1 cellular context compared by ENCODE assay signal in genomic region chr6:43427406-43428111, GRCh38.
TF ChIP-seq lines count a peak whose summit lies in the region.

ABCC10 (plus strand) TSS chr6:43427541; CDS start chr6:43427979, 438 bp downstream.

TF ChIP-seq in HepG2, 621 proteins besides CTCF, POLR2A, EP300 and RAD21 (continued from another document and continues in another):
- TF ChIP-seq, protein P1, sequence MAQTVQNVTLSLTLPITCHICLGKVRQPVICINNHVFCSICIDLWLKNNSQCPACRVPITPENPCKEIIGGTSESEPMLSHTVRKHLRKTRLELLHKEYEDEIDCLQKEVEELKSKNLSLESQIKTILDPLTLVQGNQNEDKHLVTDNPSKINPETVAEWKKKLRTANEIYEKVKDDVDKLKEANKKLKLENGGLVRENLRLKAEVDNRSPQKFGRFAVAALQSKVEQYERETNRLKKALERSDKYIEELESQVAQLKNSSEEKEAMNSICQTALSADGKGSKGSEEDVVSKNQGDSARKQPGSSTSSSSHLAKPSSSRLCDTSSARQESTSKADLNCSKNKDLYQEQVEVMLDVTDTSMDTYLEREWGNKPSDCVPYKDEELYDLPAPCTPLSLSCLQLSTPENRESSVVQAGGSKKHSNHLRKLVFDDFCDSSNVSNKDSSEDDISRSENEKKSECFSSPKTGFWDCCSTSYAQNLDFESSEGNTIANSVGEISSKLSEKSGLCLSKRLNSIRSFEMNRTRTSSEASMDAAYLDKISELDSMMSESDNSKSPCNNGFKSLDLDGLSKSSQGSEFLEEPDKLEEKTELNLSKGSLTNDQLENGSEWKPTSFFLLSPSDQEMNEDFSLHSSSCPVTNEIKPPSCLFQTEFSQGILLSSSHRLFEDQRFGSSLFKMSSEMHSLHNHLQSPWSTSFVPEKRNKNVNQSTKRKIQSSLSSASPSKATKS (CRISPR knock-in tag; IDR thresholded peaks at IDR 0.05): no peak
- TF ChIP-seq ZNF616 (CRISPR knock-in tag; IDR thresholded peaks at IDR 0.05; ENCODE audit: low read depth) (peak; percentile 78; the same call in 1 of the 2 replicates), HOXA3 (CRISPR knock-in tag; IDR thresholded peaks at IDR 0.05) (peak; percentile 97; the same call in 1 of the 2 replicates), REPIN1 (CRISPR knock-in tag; IDR thresholded peaks at IDR 0.05; ENCODE audit: borderline replicate concordance, low read depth) (no peak), SNRNP70 (IDR thresholded peaks at IDR 0.05; ENCODE audit: low read depth, low read length) (no peak), ZNF879 (CRISPR knock-in tag; IDR thresholded peaks at IDR 0.05) (no peak), ZFP36L1 (CRISPR knock-in tag; IDR thresholded peaks at IDR 0.05) (no peak), FOXK2 (IDR thresholded peaks at IDR 0.05) (no peak), AKNA (CRISPR knock-in tag; IDR thresholded peaks at IDR 0.05; ENCODE audit: borderline replicate concordance) (no peak), RBM22 (optimal IDR thresholded peaks at IDR 0.05; ENCODE audit: low read length) (peak; percentile 6), ZBTB44 (CRISPR knock-in tag; IDR thresholded peaks at IDR 0.05) (no peak), MBNL3 (CRISPR knock-in tag; conservative IDR thresholded peaks at IDR 0.05) (no peak), ZZZ3 (CRISPR knock-in tag; IDR thresholded peaks at IDR 0.05; ENCODE audit: borderline replicate concordance) (peak; percentile 41), HDAC6 (IDR thresholded peaks at IDR 0.05; ENCODE audit: low read depth, low read length) (no peak), TEAD3 (CRISPR knock-in tag; optimal IDR thresholded peaks at IDR 0.05; ENCODE audit: borderline replicate concordance) (no peak), SAFB2 (CRISPR knock-in tag; IDR thresholded peaks at IDR 0.05; ENCODE audit: borderline replicate concordance, low read depth) (no peak), SMARCE1 (IDR thresholded peaks at IDR 0.05; ENCODE audit: borderline replicate concordance) (no peak), KDM4B (CRISPR knock-in tag; IDR thresholded peaks at IDR 0.05) (no peak), ZBTB3 (CRISPR knock-in tag; IDR thresholded peaks at IDR 0.05; ENCODE audit: borderline replicate concordance, low read depth) (no peak; the same call in 1 of the 2 replicates), ZMYM3 (CRISPR knock-in tag; IDR thresholded peaks at IDR 0.05) (0 out of 2 replicates have a peak, but pooled peaks have one; percentile 35)
- TF ChIP-seq, protein P2, sequence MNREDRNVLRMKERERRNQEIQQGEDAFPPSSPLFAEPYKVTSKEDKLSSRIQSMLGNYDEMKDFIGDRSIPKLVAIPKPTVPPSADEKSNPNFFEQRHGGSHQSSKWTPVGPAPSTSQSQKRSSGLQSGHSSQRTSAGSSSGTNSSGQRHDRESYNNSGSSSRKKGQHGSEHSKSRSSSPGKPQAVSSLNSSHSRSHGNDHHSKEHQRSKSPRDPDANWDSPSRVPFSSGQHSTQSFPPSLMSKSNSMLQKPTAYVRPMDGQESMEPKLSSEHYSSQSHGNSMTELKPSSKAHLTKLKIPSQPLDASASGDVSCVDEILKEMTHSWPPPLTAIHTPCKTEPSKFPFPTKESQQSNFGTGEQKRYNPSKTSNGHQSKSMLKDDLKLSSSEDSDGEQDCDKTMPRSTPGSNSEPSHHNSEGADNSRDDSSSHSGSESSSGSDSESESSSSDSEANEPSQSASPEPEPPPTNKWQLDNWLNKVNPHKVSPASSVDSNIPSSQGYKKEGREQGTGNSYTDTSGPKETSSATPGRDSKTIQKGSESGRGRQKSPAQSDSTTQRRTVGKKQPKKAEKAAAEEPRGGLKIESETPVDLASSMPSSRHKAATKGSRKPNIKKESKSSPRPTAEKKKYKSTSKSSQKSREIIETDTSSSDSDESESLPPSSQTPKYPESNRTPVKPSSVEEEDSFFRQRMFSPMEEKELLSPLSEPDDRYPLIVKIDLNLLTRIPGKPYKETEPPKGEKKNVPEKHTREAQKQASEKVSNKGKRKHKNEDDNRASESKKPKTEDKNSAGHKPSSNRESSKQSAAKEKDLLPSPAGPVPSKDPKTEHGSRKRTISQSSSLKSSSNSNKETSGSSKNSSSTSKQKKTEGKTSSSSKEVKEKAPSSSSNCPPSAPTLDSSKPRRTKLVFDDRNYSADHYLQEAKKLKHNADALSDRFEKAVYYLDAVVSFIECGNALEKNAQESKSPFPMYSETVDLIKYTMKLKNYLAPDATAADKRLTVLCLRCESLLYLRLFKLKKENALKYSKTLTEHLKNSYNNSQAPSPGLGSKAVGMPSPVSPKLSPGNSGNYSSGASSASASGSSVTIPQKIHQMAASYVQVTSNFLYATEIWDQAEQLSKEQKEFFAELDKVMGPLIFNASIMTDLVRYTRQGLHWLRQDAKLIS (CRISPR knock-in tag; IDR thresholded peaks at IDR 0.05): no peak; the same call in 1 of the 2 replicates
- TF ChIP-seq, protein P3, sequence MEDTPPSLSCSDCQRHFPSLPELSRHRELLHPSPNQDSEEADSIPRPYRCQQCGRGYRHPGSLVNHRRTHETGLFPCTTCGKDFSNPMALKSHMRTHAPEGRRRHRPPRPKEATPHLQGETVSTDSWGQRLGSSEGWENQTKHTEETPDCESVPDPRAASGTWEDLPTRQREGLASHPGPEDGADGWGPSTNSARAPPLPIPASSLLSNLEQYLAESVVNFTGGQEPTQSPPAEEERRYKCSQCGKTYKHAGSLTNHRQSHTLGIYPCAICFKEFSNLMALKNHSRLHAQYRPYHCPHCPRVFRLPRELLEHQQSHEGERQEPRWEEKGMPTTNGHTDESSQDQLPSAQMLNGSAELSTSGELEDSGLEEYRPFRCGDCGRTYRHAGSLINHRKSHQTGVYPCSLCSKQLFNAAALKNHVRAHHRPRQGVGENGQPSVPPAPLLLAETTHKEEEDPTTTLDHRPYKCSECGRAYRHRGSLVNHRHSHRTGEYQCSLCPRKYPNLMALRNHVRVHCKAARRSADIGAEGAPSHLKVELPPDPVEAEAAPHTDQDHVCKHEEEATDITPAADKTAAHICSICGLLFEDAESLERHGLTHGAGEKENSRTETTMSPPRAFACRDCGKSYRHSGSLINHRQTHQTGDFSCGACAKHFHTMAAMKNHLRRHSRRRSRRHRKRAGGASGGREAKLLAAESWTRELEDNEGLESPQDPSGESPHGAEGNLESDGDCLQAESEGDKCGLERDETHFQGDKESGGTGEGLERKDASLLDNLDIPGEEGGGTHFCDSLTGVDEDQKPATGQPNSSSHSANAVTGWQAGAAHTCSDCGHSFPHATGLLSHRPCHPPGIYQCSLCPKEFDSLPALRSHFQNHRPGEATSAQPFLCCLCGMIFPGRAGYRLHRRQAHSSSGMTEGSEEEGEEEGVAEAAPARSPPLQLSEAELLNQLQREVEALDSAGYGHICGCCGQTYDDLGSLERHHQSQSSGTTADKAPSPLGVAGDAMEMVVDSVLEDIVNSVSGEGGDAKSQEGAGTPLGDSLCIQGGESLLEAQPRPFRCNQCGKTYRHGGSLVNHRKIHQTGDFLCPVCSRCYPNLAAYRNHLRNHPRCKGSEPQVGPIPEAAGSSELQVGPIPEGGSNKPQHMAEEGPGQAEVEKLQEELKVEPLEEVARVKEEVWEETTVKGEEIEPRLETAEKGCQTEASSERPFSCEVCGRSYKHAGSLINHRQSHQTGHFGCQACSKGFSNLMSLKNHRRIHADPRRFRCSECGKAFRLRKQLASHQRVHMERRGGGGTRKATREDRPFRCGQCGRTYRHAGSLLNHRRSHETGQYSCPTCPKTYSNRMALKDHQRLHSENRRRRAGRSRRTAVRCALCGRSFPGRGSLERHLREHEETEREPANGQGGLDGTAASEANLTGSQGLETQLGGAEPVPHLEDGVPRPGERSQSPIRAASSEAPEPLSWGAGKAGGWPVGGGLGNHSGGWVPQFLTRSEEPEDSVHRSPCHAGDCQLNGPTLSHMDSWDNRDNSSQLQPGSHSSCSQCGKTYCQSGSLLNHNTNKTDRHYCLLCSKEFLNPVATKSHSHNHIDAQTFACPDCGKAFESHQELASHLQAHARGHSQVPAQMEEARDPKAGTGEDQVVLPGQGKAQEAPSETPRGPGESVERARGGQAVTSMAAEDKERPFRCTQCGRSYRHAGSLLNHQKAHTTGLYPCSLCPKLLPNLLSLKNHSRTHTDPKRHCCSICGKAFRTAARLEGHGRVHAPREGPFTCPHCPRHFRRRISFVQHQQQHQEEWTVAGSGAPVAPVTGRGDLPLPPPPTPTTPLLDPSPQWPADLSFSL (CRISPR knock-in tag; IDR thresholded peaks at IDR 0.05): no peak
- TF ChIP-seq, protein P4, sequence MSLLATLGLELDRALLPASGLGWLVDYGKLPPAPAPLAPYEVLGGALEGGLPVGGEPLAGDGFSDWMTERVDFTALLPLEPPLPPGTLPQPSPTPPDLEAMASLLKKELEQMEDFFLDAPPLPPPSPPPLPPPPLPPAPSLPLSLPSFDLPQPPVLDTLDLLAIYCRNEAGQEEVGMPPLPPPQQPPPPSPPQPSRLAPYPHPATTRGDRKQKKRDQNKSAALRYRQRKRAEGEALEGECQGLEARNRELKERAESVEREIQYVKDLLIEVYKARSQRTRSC (CRISPR knock-in tag; IDR thresholded peaks at IDR 0.05; ENCODE audit: low read depth): no peak
